1 cellular context compared by ENCODE assay signal in the genomic region with DNA sequence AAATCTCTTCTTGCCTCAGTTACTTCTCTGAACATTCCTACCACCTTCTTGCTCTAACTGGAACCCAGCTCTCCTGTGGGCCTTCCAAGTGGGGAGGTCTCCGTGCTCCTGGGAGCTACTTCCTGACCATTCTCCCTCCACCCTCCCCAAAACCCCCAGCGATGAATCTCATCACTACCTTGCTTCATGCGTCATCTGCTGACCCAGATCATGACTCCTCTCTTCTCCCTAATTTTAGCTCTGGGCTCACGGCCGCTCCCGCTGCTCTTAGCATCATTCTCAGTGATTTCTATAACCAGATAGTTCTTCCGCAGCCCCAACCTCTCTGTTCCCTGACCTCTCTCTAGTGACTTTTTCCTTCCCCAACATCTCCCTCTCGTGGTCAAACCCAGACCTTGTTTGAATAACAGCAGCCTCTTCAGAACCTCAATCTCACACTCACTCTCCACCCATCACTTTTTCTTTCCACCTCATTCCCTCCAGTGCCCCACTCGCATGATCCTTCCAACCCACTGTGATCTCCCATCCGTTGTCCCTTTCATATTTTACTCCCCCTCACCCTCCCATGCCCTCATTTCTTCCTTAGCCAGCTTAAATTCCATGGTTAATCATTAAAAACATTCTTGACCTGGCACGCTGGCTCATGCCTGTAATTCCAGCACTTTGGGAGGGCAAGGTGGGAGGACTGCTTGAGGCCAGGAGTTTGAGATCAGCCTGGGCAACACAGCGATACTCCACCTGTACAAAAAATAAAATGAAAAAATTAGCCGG.
A peak's percentile ranks its signal among the peaks of the same experiment; 100 is the strongest.
TF ChIP-seq lines count a peak whose summit lies in the region.

No MANE protein-coding gene starts in this region.

TF ChIP-seq in HepG2, 621 proteins besides CTCF, POLR2A, EP300 and RAD21 (continues in another document):
- TF ChIP-seq LBX2 (CRISPR knock-in tag; IDR thresholded peaks at IDR 0.05; ENCODE audit: borderline replicate concordance) (no peak), BORCS8-MEF2B (CRISPR knock-in tag; IDR thresholded peaks at IDR 0.05) (no peak), ZNF720 (CRISPR knock-in tag; IDR thresholded peaks at IDR 0.05) (no peak), SP5 (CRISPR knock-in tag; IDR thresholded peaks at IDR 0.05; ENCODE audit: borderline replicate concordance, low read depth) (no peak), MAZ (IDR thresholded peaks at IDR 0.05; ENCODE audit: borderline replicate concordance, low read depth, low read length) (no peak), MAZ (CRISPR knock-in tag; IDR thresholded peaks at IDR 0.05; ENCODE audit: low read depth) (no peak), GATAD1 (CRISPR knock-in tag; IDR thresholded peaks at IDR 0.05) (0 out of 2 replicates have a peak, but pooled peaks have one; percentile 23), ZNF431 (CRISPR knock-in tag; IDR thresholded peaks at IDR 0.05; ENCODE audit: borderline replicate concordance, low read depth) (0 out of 2 replicates have a peak, but pooled peaks have one; percentile 28), NR2F1 (CRISPR knock-in tag; IDR thresholded peaks at IDR 0.05) (no peak), SATB2 (CRISPR knock-in tag; IDR thresholded peaks at IDR 0.05) (no peak), SRSF9 (IDR thresholded peaks at IDR 0.05; ENCODE audit: borderline replicate concordance, insufficient read depth, low read depth, low read length, poor library complexity, severe bottlenecking) (no peak), ARID3A (IDR thresholded peaks at IDR 0.05; ENCODE audit: low read depth, low read length) (no peak), KLF12 (CRISPR knock-in tag; IDR thresholded peaks at IDR 0.05; ENCODE audit: borderline replicate concordance) (no peak), ZNF343 (CRISPR knock-in tag; IDR thresholded peaks at IDR 0.05) (no peak), NFRKB (IDR thresholded peaks at IDR 0.05) (no peak), ZNF207 (IDR thresholded peaks at IDR 0.05; ENCODE audit: borderline replicate concordance) (no peak), ZNF121 (CRISPR knock-in tag; IDR thresholded peaks at IDR 0.05) (peak; percentile 83), ZNF777 (CRISPR knock-in tag; IDR thresholded peaks at IDR 0.05) (no peak), ZNF543 (CRISPR knock-in tag; IDR thresholded peaks at IDR 0.05) (peak; percentile 44; the same call in 1 of the 2 replicates), PAXIP1 (CRISPR knock-in tag; conservative IDR thresholded peaks at IDR 0.05) (no peak; the same call in 1 of the 2 replicates), HOMEZ (CRISPR knock-in tag; IDR thresholded peaks at IDR 0.05; ENCODE audit: low read depth) (no peak), PHB2 (IDR thresholded peaks at IDR 0.05; ENCODE audit: partially characterized antibody) (no peak)
- TF ChIP-seq, protein P1, sequence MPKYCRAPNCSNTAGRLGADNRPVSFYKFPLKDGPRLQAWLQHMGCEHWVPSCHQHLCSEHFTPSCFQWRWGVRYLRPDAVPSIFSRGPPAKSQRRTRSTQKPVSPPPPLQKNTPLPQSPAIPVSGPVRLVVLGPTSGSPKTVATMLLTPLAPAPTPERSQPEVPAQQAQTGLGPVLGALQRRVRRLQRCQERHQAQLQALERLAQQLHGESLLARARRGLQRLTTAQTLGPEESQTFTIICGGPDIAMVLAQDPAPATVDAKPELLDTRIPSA (CRISPR knock-in tag; IDR thresholded peaks at IDR 0.05; ENCODE audit: borderline replicate concordance) = no peak
- TF ChIP-seq, protein P2, sequence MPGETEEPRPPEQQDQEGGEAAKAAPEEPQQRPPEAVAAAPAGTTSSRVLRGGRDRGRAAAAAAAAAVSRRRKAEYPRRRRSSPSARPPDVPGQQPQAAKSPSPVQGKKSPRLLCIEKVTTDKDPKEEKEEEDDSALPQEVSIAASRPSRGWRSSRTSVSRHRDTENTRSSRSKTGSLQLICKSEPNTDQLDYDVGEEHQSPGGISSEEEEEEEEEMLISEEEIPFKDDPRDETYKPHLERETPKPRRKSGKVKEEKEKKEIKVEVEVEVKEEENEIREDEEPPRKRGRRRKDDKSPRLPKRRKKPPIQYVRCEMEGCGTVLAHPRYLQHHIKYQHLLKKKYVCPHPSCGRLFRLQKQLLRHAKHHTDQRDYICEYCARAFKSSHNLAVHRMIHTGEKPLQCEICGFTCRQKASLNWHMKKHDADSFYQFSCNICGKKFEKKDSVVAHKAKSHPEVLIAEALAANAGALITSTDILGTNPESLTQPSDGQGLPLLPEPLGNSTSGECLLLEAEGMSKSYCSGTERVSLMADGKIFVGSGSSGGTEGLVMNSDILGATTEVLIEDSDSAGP (CRISPR knock-in tag; IDR thresholded peaks at IDR 0.05; ENCODE audit: borderline replicate concordance) = no peak
- TF ChIP-seq, protein P3, sequence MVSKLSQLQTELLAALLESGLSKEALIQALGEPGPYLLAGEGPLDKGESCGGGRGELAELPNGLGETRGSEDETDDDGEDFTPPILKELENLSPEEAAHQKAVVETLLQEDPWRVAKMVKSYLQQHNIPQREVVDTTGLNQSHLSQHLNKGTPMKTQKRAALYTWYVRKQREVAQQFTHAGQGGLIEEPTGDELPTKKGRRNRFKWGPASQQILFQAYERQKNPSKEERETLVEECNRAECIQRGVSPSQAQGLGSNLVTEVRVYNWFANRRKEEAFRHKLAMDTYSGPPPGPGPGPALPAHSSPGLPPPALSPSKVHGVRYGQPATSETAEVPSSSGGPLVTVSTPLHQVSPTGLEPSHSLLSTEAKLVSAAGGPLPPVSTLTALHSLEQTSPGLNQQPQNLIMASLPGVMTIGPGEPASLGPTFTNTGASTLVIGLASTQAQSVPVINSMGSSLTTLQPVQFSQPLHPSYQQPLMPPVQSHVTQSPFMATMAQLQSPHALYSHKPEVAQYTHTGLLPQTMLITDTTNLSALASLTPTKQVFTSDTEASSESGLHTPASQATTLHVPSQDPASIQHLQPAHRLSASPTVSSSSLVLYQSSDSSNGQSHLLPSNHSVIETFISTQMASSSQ (IDR thresholded peaks at IDR 0.05; ENCODE audit: low read depth) = peak; percentile 83
- TF ChIP-seq, protein P3 (CRISPR knock-in tag; IDR thresholded peaks at IDR 0.05; ENCODE audit: borderline replicate concordance) = peak; percentile 88
- TF ChIP-seq, protein P4, sequence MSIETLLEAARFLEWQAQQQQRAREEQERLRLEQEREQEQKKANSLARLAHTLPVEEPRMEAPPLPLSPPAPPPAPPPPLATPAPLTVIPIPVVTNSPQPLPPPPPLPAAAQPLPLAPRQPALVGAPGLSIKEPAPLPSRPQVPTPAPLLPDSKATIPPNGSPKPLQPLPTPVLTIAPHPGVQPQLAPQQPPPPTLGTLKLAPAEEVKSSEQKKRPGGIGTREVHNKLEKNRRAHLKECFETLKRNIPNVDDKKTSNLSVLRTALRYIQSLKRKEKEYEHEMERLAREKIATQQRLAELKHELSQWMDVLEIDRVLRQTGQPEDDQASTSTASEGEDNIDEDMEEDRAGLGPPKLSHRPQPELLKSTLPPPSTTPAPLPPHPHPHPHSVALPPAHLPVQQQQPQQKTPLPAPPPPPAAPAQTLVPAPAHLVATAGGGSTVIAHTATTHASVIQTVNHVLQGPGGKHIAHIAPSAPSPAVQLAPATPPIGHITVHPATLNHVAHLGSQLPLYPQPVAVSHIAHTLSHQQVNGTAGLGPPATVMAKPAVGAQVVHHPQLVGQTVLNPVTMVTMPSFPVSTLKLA (IDR thresholded peaks at IDR 0.05) = no peak
- TF ChIP-seq, protein P5, sequence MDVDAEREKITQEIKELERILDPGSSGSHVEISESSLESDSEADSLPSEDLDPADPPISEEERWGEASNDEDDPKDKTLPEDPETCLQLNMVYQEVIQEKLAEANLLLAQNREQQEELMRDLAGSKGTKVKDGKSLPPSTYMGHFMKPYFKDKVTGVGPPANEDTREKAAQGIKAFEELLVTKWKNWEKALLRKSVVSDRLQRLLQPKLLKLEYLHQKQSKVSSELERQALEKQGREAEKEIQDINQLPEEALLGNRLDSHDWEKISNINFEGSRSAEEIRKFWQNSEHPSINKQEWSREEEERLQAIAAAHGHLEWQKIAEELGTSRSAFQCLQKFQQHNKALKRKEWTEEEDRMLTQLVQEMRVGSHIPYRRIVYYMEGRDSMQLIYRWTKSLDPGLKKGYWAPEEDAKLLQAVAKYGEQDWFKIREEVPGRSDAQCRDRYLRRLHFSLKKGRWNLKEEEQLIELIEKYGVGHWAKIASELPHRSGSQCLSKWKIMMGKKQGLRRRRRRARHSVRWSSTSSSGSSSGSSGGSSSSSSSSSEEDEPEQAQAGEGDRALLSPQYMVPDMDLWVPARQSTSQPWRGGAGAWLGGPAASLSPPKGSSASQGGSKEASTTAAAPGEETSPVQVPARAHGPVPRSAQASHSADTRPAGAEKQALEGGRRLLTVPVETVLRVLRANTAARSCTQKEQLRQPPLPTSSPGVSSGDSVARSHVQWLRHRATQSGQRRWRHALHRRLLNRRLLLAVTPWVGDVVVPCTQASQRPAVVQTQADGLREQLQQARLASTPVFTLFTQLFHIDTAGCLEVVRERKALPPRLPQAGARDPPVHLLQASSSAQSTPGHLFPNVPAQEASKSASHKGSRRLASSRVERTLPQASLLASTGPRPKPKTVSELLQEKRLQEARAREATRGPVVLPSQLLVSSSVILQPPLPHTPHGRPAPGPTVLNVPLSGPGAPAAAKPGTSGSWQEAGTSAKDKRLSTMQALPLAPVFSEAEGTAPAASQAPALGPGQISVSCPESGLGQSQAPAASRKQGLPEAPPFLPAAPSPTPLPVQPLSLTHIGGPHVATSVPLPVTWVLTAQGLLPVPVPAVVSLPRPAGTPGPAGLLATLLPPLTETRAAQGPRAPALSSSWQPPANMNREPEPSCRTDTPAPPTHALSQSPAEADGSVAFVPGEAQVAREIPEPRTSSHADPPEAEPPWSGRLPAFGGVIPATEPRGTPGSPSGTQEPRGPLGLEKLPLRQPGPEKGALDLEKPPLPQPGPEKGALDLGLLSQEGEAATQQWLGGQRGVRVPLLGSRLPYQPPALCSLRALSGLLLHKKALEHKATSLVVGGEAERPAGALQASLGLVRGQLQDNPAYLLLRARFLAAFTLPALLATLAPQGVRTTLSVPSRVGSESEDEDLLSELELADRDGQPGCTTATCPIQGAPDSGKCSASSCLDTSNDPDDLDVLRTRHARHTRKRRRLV (CRISPR knock-in tag; IDR thresholded peaks at IDR 0.05) = no peak
